ENCODE assay signal across 26 cellular contexts in the genomic region with DNA sequence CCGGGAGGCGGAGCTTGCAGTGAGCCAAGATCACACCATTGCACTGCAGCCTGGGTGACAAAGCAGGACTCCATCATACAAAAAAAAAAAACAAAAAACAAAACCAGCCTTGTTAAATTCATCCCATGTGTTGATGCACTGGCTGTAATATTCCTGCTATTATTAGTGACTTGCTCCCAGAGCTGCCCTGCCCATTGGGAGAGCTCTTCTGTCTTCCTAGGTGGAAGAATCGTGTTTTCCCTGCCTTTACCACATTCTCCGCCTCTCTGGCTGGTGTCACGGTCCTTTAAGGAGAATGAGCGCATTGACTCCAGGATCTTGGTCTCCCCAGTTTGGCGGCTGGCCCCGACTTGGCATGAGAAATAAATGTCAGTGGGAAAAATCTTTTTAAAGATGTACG. TPM values are rescaled to one million over a fixed set of nuclear protein-coding genes. Genes with fewer than 3 reads are reported as not detected.
DNase-seq lines count a peak whose midpoint lies in the region; ATAC-seq, FAIRE-seq and TF ChIP-seq lines count a peak whose summit lies in the region.
"Had no signal": no experiment of that assay in that cellular context is flagged by ENCODE, and none has a peak within 500 bp of the region (broad histone marks: within the 10 kb centered on the region; RNA-seq: fewer than 3 reads in every experiment).

No MANE protein-coding gene starts in this region.

- H3K27ac ChIP-seq in A673 (ENCODE audit: low read depth, low read length, poor library complexity, severe bottlenecking) (peak overlapping the region; percentile 78), K562 (ENCODE audit: extremely low read depth, low read depth, low read length) (no peak overlapping the region), ascending aorta (no peak overlapping the region)
- H3K27ac ChIP-seq in CD4-positive, alpha-beta memory T cell (ENCODE audit: low read depth, low read length) = no peak overlapping the region
- no peak overlapping the region for H3K27ac ChIP-seq in naive thymus-derived CD4-positive, alpha-beta T cell (ENCODE audit: low read depth, low read length)
- H3K27ac ChIP-seq: SJSA1 had no signal

- H3K4me3 ChIP-seq in A673 (ENCODE audit: low read depth, low read length, poor library complexity, severe bottlenecking) = no peak overlapping the region
- H3K4me3 ChIP-seq in CD4-positive, alpha-beta memory T cell (ENCODE audit: low read length in 2 of 2) = no peak overlapping the region
- no peak overlapping the region for H3K4me3 ChIP-seq in K562
- no peak overlapping the region for H3K4me3 ChIP-seq in naive thymus-derived CD4-positive, alpha-beta T cell (ENCODE audit: low read length)
- no peak overlapping the region for H3K4me3 ChIP-seq in ascending aorta
- H3K4me3 ChIP-seq: ovary, SJSA1 had no signal

- POLR2A ChIA-PET in A673 (lab: Charles Lee; ENCODE audit: low non-redundant PET) = interaction anchor here (0.6 kb wide), 1 partner anchor 397 kb away, joined by 4 read pairs; no protein-coding TSS in a partner anchor
- POLR2A ChIA-PET in CD4-positive, alpha-beta memory T cell (lab: Charles Lee; ENCODE audit: partially characterized antibody) = no interaction called here
- POLR2A ChIA-PET in K562 (lab: Yijun Ruan, JAX) = interaction anchor here (0.6 kb wide), 1 partner anchor 389 kb away, joined by 3 read pairs; no protein-coding TSS in a partner anchor
- POLR2A ChIA-PET in naive thymus-derived CD4-positive, alpha-beta T cell (lab: Charles Lee) = interaction anchor here (0.8 to 1.1 kb wide), 2 partner anchors 33 to 104 kb away, joined by 3 read pairs; partner anchors contain the start of gene SOCS1

- CTCF ChIA-PET in A673 (lab: Charles Lee) (no interaction called here), K562 (lab: Yijun Ruan, JAX; ENCODE audit: low intra/inter-chr PET ratio) (no interaction called here)
- CTCF ChIA-PET in CD4-positive, alpha-beta memory T cell (lab: Charles Lee; ENCODE audit: partially characterized antibody) = interaction anchor here (2.0 to 5.2 kb wide), 3 partner anchors 11 to 388 kb away, joined by 8 to 62 read pairs (median 48); partner anchors contain the start of gene SOCS1
- CTCF ChIA-PET in naive thymus-derived CD4-positive, alpha-beta T cell (lab: Charles Lee) = no interaction called here

- in situ Hi-C loops in K562 (cut with MboI) = loop anchor here (5.0 kb wide), 1 partner anchor 393 kb away; no protein-coding TSS in a partner anchor

- H3K36me3 ChIP-seq in A673 (ENCODE audit: insufficient read depth, low read length, poor library complexity, severe bottlenecking) = no peaks in the 10 kb centered on the region
- no peaks in the 10 kb centered on the region for H3K36me3 ChIP-seq in CD4-positive, alpha-beta memory T cell (ENCODE audit: insufficient read depth, low read length)
- H3K36me3 ChIP-seq in K562 (ENCODE audit: control insufficient read depth, insufficient read depth, low read length) = no peaks in the 10 kb centered on the region
- no peaks in the 10 kb centered on the region for H3K36me3 ChIP-seq in naive thymus-derived CD4-positive, alpha-beta T cell (ENCODE audit: control insufficient read depth in 2 of 3, insufficient read depth in 3 of 3, low read length in 3 of 3)
- H3K36me3 ChIP-seq in ascending aorta = no peaks in the 10 kb centered on the region
- H3K36me3 ChIP-seq: ovary had no signal

- no peak for TF ChIP-seq POLR2A in K562 (conservative IDR thresholded peaks at IDR 0.05)

- no peaks in the 10 kb centered on the region for H3K9me1 ChIP-seq in K562 (ENCODE audit: control insufficient read depth, insufficient read depth, low read length)

- TF ChIP-seq CTCF in A673 (conservative IDR thresholded peaks at IDR 0.05; ENCODE audit: low read depth, low read length) (no peak), K562 (IDR thresholded peaks at IDR 0.05 in 2 of 3, conservative IDR thresholded peaks at IDR 0.05 in 1 of 3; ENCODE audit: insufficient read depth in 2 of 3, low read depth in 1 of 3, low read length in 3 of 3) (no peak), ascending aorta (IDR thresholded peaks at IDR 0.05) (no peak)

- H3K9me3 Mint-ChIP-seq in CD4-positive, alpha-beta memory T cell = no peaks in the 10 kb centered on the region
- no peaks in the 10 kb centered on the region for H3K9me3 Mint-ChIP-seq in naive thymus-derived CD4-positive, alpha-beta T cell
- H3K9me3 Mint-ChIP-seq: activated CD4-positive, alpha-beta memory T cell treated with anti-CD3 and anti-CD28 coated beads, Interleukin-2, amount 10 ng/mL, durations not matched to agents 7 days and 5 days; activated naive CD4-positive, alpha-beta T cell treated with anti-CD3 and anti-CD28 coated beads, Interleukin-2, amount 50 U/mL, for 24 hours; activated T-cell treated with anti-CD3 and anti-CD28 coated beads, Interleukin-2, amount 50 U/mL, for 24 hours had no signal

- H3K4me3 Mint-ChIP-seq in CD4-positive, alpha-beta memory T cell = peak overlapping the region in 5 of 8 donors; percentile 11 to 92 (median 85)
- peak overlapping the region in 9 of 10 donors; percentile 44 to 87 (median 84) for H3K4me3 Mint-ChIP-seq in naive thymus-derived CD4-positive, alpha-beta T cell
- H3K4me3 Mint-ChIP-seq: activated CD4-positive, alpha-beta memory T cell treated with anti-CD3 and anti-CD28 coated beads, Interleukin-2, amount 10 ng/mL, durations not matched to agents 7 days and 5 days had no signal

- no peak overlapping the region for H3K9ac ChIP-seq in K562 (ENCODE audit: insufficient read depth in 1 of 2, low read depth in 2 of 2, low read length in 2 of 2)

- no peak overlapping the region for H3K27ac Mint-ChIP-seq in CD4-positive, alpha-beta memory T cell
- peak overlapping the region in 2 of 9 donors; percentile 46 to 50 for H3K27ac Mint-ChIP-seq in naive thymus-derived CD4-positive, alpha-beta T cell
- H3K27ac Mint-ChIP-seq: activated CD4-positive, alpha-beta memory T cell treated with anti-CD3 and anti-CD28 coated beads, Interleukin-2, amount 10 ng/mL, durations not matched to agents 7 days and 5 days had no signal

- no peak for ATAC-seq in K562
- ATAC-seq in naive thymus-derived CD4-positive, alpha-beta T cell = no peak
- ATAC-seq in left colon = no peak
- ATAC-seq: Panc1, right cardiac atrium had no signal

- no peaks in the 10 kb centered on the region for H3K27me3 ChIP-seq in A673 (replicated peaks; ENCODE audit: insufficient read depth, low read depth, low read length, poor library complexity)
- H3K27me3 ChIP-seq in CD4-positive, alpha-beta memory T cell (ENCODE audit: insufficient read depth, low read length) = no peaks in the 10 kb centered on the region
- no peaks in the 10 kb centered on the region for H3K27me3 ChIP-seq in K562 (ENCODE audit: control insufficient read depth in 2 of 2, insufficient read depth in 2 of 2, low read length in 2 of 2)
- H3K27me3 ChIP-seq in naive thymus-derived CD4-positive, alpha-beta T cell (ENCODE audit: control insufficient read depth in 2 of 2, insufficient read depth in 2 of 2, low read length in 2 of 2) = no peaks in the 10 kb centered on the region
- H3K27me3 ChIP-seq in ascending aorta = no peaks in the 10 kb centered on the region
- H3K27me3 ChIP-seq: ovary, SJSA1 had no signal

- no peaks in the 10 kb centered on the region for H3K9me3 ChIP-seq in A673 (ENCODE audit: low read depth, low read length, poor library complexity, severe bottlenecking)
- no peaks in the 10 kb centered on the region for H3K9me3 ChIP-seq in CD4-positive, alpha-beta memory T cell (ENCODE audit: control insufficient read depth in 1 of 2, low read length in 2 of 2)
- H3K9me3 ChIP-seq in K562 (replicated peaks; ENCODE audit: control insufficient read depth, insufficient read depth, low read depth, low read length) = no peaks in the 10 kb centered on the region
- no peaks in the 10 kb centered on the region for H3K9me3 ChIP-seq in naive thymus-derived CD4-positive, alpha-beta T cell (ENCODE audit: control insufficient read depth in 2 of 3, low read length in 3 of 3)
- H3K9me3 ChIP-seq in ascending aorta = no peaks in the 10 kb centered on the region
- H3K9me3 ChIP-seq: ovary, SJSA1 had no signal

- peaks cover 3 to 11% of the 10 kb centered on the region in 2 donors for H3K27me3 Mint-ChIP-seq in CD4-positive, alpha-beta memory T cell
- peaks cover 0 to 35% (median 5%) of the 10 kb centered on the region in 5 donors for H3K27me3 Mint-ChIP-seq in naive thymus-derived CD4-positive, alpha-beta T cell
- H3K27me3 Mint-ChIP-seq: activated naive CD4-positive, alpha-beta T cell treated with anti-CD3 and anti-CD28 coated beads, Interleukin-2, amount 50 U/mL, for 24 hours had no signal

- no peaks in the 10 kb centered on the region for H4K20me1 ChIP-seq in K562 (replicated peaks; ENCODE audit: control insufficient read depth, insufficient read depth, low read length)

- H2AFZ ChIP-seq in K562 (ENCODE audit: low read depth, low read length) = no peak overlapping the region

- peaks cover 30 to 76% (median 51%) of the 10 kb centered on the region in 4 donors for H3K4me1 Mint-ChIP-seq in CD4-positive, alpha-beta memory T cell
- peaks cover 38 to 84% (median 67%) of the 10 kb centered on the region in 7 donors for H3K4me1 Mint-ChIP-seq in naive thymus-derived CD4-positive, alpha-beta T cell

- no peak for TF ChIP-seq RAD21 in K562 (CRISPR knock-in tag; conservative IDR thresholded peaks at IDR 0.05 in 1 of 2, IDR thresholded peaks at IDR 0.05 in 1 of 2)

- peaks cover 45% of the 10 kb centered on the region for H3K4me1 ChIP-seq in A673 (ENCODE audit: insufficient read depth, low read length, poor library complexity, severe bottlenecking)
- H3K4me1 ChIP-seq in CD4-positive, alpha-beta memory T cell (ENCODE audit: insufficient read depth, low read length) = peaks cover 43% of the 10 kb centered on the region
- H3K4me1 ChIP-seq in K562 (replicated peaks in 1 of 2; ENCODE audit: control insufficient read depth in 2 of 2, insufficient read depth in 2 of 2, low read length in 2 of 2) = peaks cover 7 to 42% of the 10 kb centered on the region in 2 experiments; a peak in 4 of 5 replicates
- H3K4me1 ChIP-seq in naive thymus-derived CD4-positive, alpha-beta T cell (ENCODE audit: control insufficient read depth in 2 of 2, insufficient read depth in 2 of 2, low read length in 2 of 2) = peaks cover 22 to 42% of the 10 kb centered on the region in 2 donors
- peaks cover 3 to 12% of the 10 kb centered on the region in 2 donors for H3K4me1 ChIP-seq in ascending aorta

- intact Hi-C loops in A673 (cut with micrococcal nuclease; ENCODE audit: unreplicated experiment) = no loop called here
- intact Hi-C loops in CD4-positive, alpha-beta memory T cell (cut with micrococcal nuclease) = no loop called here
- intact Hi-C loops in K562 (cut with micrococcal nuclease) = no loop called here
- intact Hi-C loops in naive thymus-derived CD4-positive, alpha-beta T cell (cut with micrococcal nuclease) = no loop called here
- intact Hi-C loops in ascending aorta (cut with DNase I) = no loop called here
- intact Hi-C loops in left colon (cut with DNase I, micrococcal nuclease) = no loop called here

- no TSS peak for BruUV-seq in A673 (replicated peaks; lab: Mats Ljungman, UMichigan)
- BruUV-seq in K562 (replicated peaks; lab: Mats Ljungman, UMichigan) = no TSS peak

- TF ChIP-seq EP300 in K562 (IDR thresholded peaks at IDR 0.05; ENCODE audit: low read length) = no peak

- H3K4me2 ChIP-seq in K562 (ENCODE audit: insufficient read depth, low read length) = no peak overlapping the region

- no peak for DNase-seq in A673 (ENCODE audit: low spot score)
- DNase-seq in CD4-positive, alpha-beta memory T cell = no peak
- DNase-seq in K562 (ENCODE audit: extremely low read depth in 1 of 4, low spot score in 3 of 4) = no peak
- no peak for DNase-seq in naive thymus-derived CD4-positive, alpha-beta T cell
- no peak for DNase-seq in ascending aorta (ENCODE audit: low spot score in 2 of 2)
- no peak for DNase-seq in germinal center (ENCODE audit: low spot score)
- DNase-seq in left colon = no peak
- no peak for DNase-seq in DMS 273 treated with DMSO at 0.1 percent for 48 hours (lab: John Stamatoyannopoulos, UW)
- DNase-seq: activated CD4-positive, alpha-beta memory T cell treated with anti-CD3 and anti-CD28 coated beads, Interleukin-2, amount 10 ng/mL, durations not matched to agents 7 days and 5 days; activated CD4-positive, CD25-positive, alpha-beta regulatory T cell; activated T-cell treated with anti-CD3 and anti-CD28 coated beads, Interleukin-2, amount 50 U/mL, for 24 hours; COR-L47; HCEC 1CT; kidney; NCI-H1417; NCI-H2107; NCI-H510A treated with DMSO at 0.1 percent for 48 hours; NK-92 treated with Interleukin-12 subunit alpha and Interleukin-12 subunit beta, amount 100 ng/mL, for 24 hours; ovary; right cardiac atrium; T-helper 9 cell had no signal

- 61% methylated on average over 9 of the region's 9 CpGs for WGBS in K562 (ENCODE audit: insufficient coverage, low coverage, missing lambda C conversion rate)

- no peak for FAIRE-seq in K562 (lab: Jason Lieb, UNC)
- FAIRE-seq: bronchial epithelial cell, frontal cortex, kidney had no signal

- H3K36me3 Mint-ChIP-seq in CD4-positive, alpha-beta memory T cell = no peaks in the 10 kb centered on the region
- H3K36me3 Mint-ChIP-seq in naive thymus-derived CD4-positive, alpha-beta T cell = peaks cover 0 to 11% (median 0%) of the 10 kb centered on the region in 5 donors
- H3K36me3 Mint-ChIP-seq: activated naive CD4-positive, alpha-beta T cell treated with anti-CD3 and anti-CD28 coated beads, Interleukin-2, amount 50 U/mL, for 24 hours had no signal

- H3K79me2 ChIP-seq in K562 (ENCODE audit: control insufficient read depth, insufficient read depth, low read length) = no peaks in the 10 kb centered on the region

RNA-seq across cellular contexts. Expression of gene RMI2, which starts 15.3 kb away (rescaled TPM):
- total RNA-seq in A673 (2021) (28.5 and 38.4 TPM in 2 replicates), K562 (2014; rRNA removed) (23.2 and 35.2 TPM in 2 replicates), K562 (2014; rRNA removed; fragmentation: Illumina TruSeq; extraction: Trizol) (32.6 and 39.9 TPM in 2 replicates), K562 (2015; rRNA removed; fragmentation: Illumina TruSeq; extraction: Trizol) (16.1 and 16.4 TPM in 2 replicates), K562 (2021) (33.7 and 38.8 TPM in 2 replicates), ascending aorta (not detected), left colon (1 to 10 TPM; 5.5 to 8.3 TPM)
- 1 to 10 TPM; 1.5 to 1.8 TPM for total RNA-seq in CD4-positive, alpha-beta memory T cell
- polyA plus RNA-seq in CD4-positive, alpha-beta memory T cell = 1 to 10 TPM; 1.5 to 4.0 TPM
- 15.0 and 19.5 TPM in 2 replicates for total RNA-seq in K562 (2011; cell fraction: chromatin; rRNA removed; ENCODE audit: low replicate concordance)
- 8.7 and 9.6 TPM in 2 replicates for total RNA-seq in K562 (2011; cell fraction: nucleolus; rRNA removed)
- total RNA-seq in K562 (2011; cell fraction: nucleoplasm; rRNA removed) = 13.8 and 19.5 TPM in 2 replicates
- polyA plus RNA-seq in K562 (2011; rRNA removed) (27.4 and 35.0 TPM in 2 replicates), K562 (2014; fragmentation: Illumina TruSeq; extraction: Trizol) (43.4 and 48.8 TPM in 2 replicates), K562 (2014; fragmentation: Nextera tagmentation; extraction: Ambion mirVana) (10 to 100 TPM in 1 of 2 experiments, 1 to 10 TPM in 1; 8.0 to 10.3 TPM), K562 (2014; rRNA removed) (32.5 and 36.9 TPM in 2 replicates)
- 12.1 and 25.8 TPM in 2 replicates for polyA plus RNA-seq in K562 (2011; cell fraction: cytosol; rRNA removed)
- polyA plus RNA-seq in K562 (2011; cell fraction: nucleus; rRNA removed) = 9.6 and 15.0 TPM in 2 replicates
- polyA plus RNA-seq in K562 (2012) = 37.1 and 50.2 TPM in 2 replicates
- polyA minus RNA-seq in K562 (2011; rRNA and poly(A)+ RNA removed) = 18.2 and 19.3 TPM in 2 replicates
- polyA minus RNA-seq in K562 (2011; cell fraction: cytosol; rRNA and poly(A)+ RNA removed) = 7.6 and 8.6 TPM in 2 replicates
- polyA minus RNA-seq in K562 (2011; cell fraction: nucleus; rRNA and poly(A)+ RNA removed) = 3.9 and 8.6 TPM in 2 replicates
- total RNA-seq in naive thymus-derived CD4-positive, alpha-beta T cell = 10 to 100 TPM in 1 of 5 experiments, 1 to 10 TPM in 4; 1.8 to 57.0 (median 3.3) TPM
- polyA plus RNA-seq in naive thymus-derived CD4-positive, alpha-beta T cell = 10 to 100 TPM in 1 of 2 donors, 1 to 10 TPM in 1; 7.1 to 13.3 TPM
